8 cellular contexts compared by ENCODE assay signal in the genomic region with DNA sequence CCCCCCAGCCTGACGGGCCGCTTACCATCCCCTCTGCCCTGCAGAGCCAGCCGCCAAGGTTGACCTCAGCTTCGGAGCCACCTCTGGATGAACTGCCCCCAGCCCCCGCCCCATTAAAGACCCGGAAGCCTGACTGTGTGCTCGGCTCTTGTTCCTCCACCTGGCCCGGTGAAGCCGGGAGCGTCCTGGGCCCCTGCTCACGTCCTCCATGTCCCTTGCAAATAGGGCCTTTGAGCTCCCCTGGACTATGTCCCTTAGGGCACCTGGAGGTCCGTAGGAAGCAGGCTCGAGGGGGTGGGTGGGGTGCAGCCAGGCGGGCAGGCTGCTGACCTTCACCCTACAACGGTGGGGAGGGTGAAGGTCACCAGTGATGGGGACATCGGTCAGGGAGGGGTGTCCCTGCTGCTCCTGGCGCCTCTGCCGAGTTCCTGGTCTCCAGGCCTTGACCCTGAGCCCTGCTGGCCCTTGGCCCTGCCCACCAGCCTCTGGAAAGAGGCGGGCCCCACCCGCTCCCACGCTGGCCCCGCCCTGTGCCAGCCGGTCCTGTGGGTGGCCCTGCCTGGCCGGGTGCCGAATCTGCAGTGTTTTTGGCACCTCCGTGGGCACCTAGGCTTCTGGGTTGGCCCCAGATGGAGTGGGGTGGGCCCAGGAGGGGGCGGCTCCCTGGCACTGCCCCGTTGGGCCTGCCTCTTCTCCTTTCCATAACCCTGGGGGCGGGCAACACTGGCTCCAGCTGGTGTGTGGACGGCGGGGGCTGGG. TPM values are rescaled to one million over a fixed set of nuclear protein-coding genes. Genes with fewer than 3 reads are reported as not detected.
DNase-seq lines count a peak whose midpoint lies in the region; ATAC-seq, FAIRE-seq and TF ChIP-seq lines count a peak whose summit lies in the region.

No MANE protein-coding gene starts in this region.

- peaks cover 0 to 2% (median 0%) of the 10 kb centered on the region in 7 donors for H3K9me3 Mint-ChIP-seq in CD14-positive monocyte

- no peaks in the 10 kb centered on the region for H3K9me3 ChIP-seq in esophagus (ENCODE audit: control insufficient read depth in 2 of 2, insufficient read depth in 1 of 2, low read depth in 1 of 2, low read length in 1 of 2)

- H3K36me3 Mint-ChIP-seq in CD14-positive monocyte = peaks cover 0 to 6% of the 10 kb centered on the region in 2 donors

- FAIRE-seq in RCC 7860 (lab: Jason Lieb, UNC) (no peak), urothelium cell line (lab: Jason Lieb, UNC) (no peak)

- H3K27me3 ChIP-seq in esophagus (ENCODE audit: control insufficient read depth in 1 of 2, insufficient read depth in 2 of 2, low read length in 2 of 2) = no peaks in the 10 kb centered on the region

- peaks cover 43% of the 10 kb centered on the region for H3K4me1 Mint-ChIP-seq in CD14-positive monocyte

- H3K27me3 Mint-ChIP-seq in CD14-positive monocyte (ENCODE audit: low read depth in 3 of 3) = peaks cover 4 to 6% (median 4%) of the 10 kb centered on the region in 3 donors

- peak overlapping the region; percentile 79 to 90 for H3K4me3 Mint-ChIP-seq in CD14-positive monocyte

- peak overlapping the region; percentile 88 to 96 for H3K27ac ChIP-seq in esophagus (ENCODE audit: low read depth in 2 of 2, low read length in 1 of 2)

- TF ChIP-seq CTCF in CD14-positive monocyte (IDR thresholded peaks at IDR 0.05) (peak; percentile 36), omental fat pad (IDR thresholded peaks at IDR 0.05) (no peak)

- 12% methylated on average over 31 of the region's 31 CpGs for WGBS in esophagus, 2 donors

- no peaks in the 10 kb centered on the region for H3K36me3 ChIP-seq in esophagus (ENCODE audit: control insufficient read depth in 2 of 2, insufficient read depth in 2 of 2, low read length in 1 of 2)

- DNase-seq in CD14-positive monocyte (ENCODE audit: low spot score) = no peak
- DNase-seq in RCC 7860 (ENCODE audit: low spot score) = peak; percentile 21
- DNase-seq in omental fat pad (ENCODE audit: low spot score) = no peak
- no peak for DNase-seq in urothelium cell line (ENCODE audit: low spot score)
- DNase-seq in mesenteric fat pad (ENCODE audit: low spot score) = no peak
- no peak for DNase-seq in stimulated activated CD4-positive, alpha-beta T cell treated with anti-CD3 and anti-CD28 coated beads, Interleukin-15, amount 100 ng/mL, for 24 hours

- intact Hi-C loops in CD14-positive monocyte (cut with micrococcal nuclease) = loop anchor here (1.0 to 10.0 kb wide), 5 partner anchors 22 to 380 kb away; a partner anchor contains a TSS

- peak; percentile 1 for ATAC-seq in omental fat pad (ENCODE audit: low FRiP score)
- ATAC-seq in GM21515 (IDR thresholded peaks at IDR 0.05; ENCODE audit: unreplicated experiment) = no peak

- H3K27ac Mint-ChIP-seq in CD14-positive monocyte = peak overlapping the region; percentile 87 to 98 (median 94)

- peak overlapping the region; percentile 19 to 48 for H3K4me3 ChIP-seq in esophagus (ENCODE audit: low read depth in 1 of 2, low read length in 2 of 2)

- H3K4me1 ChIP-seq in esophagus (ENCODE audit: control insufficient read depth in 2 of 2, insufficient read depth in 2 of 2, low read length in 1 of 2) = peaks cover 5 to 31% of the 10 kb centered on the region in 2 donors

RNA-seq across cellular contexts. Expression of a gene that starts 3.3 kb away (rescaled TPM):
- polyA plus RNA-seq in CD14-positive monocyte (100 to 1,000 TPM; 143 to 160 TPM), esophagus (100 to 1,000 TPM; 234 to 289 TPM)
- total RNA-seq in omental fat pad (10 to 100 TPM; 46.4 to 76.0 (median 60.2) TPM), mesenteric fat pad (189 TPM)

RNA-seq across cellular contexts. Expression of a gene that starts 3.5 kb away (rescaled TPM):
- 10 to 100 TPM in 1 of 2 donors, 1 to 10 TPM in 1; 5.6 to 11.0 TPM for polyA plus RNA-seq in CD14-positive monocyte
- 10 to 100 TPM; 36.4 to 38.7 TPM for polyA plus RNA-seq in esophagus
- 10 to 100 TPM; 24.5 to 68.6 (median 44.1) TPM for total RNA-seq in omental fat pad
- total RNA-seq in mesenteric fat pad = 156 TPM

RNA-seq across cellular contexts. Expression of a gene that starts 7.1 kb away (rescaled TPM):
- polyA plus RNA-seq in CD14-positive monocyte = not detected
- polyA plus RNA-seq in esophagus = 1 to 10 TPM in 1 of 2 donors, under 1 TPM in 1; 0.95 to 1.3 TPM
- total RNA-seq in omental fat pad = 10 to 100 TPM in 1 of 4 donors, 1 to 10 TPM in 1, under 1 TPM in 1, not detected in 1; 0.63 to 19.6 (median 2.2) TPM
- 6.2 TPM for total RNA-seq in mesenteric fat pad

RNA-seq across cellular contexts. Expression of a gene that starts 24.3 kb away (rescaled TPM):
- polyA plus RNA-seq in CD14-positive monocyte = 10 to 100 TPM; 39.6 to 51.1 TPM
- 100 to 1,000 TPM; 231 to 265 TPM for polyA plus RNA-seq in esophagus
- total RNA-seq in omental fat pad = 100 to 1,000 TPM; 292 to 484 (median 372) TPM
- total RNA-seq in mesenteric fat pad = 243 TPM

RNA-seq across cellular contexts. Expression of a gene that starts 30.5 kb away (rescaled TPM):
- polyA plus RNA-seq in CD14-positive monocyte (10 to 100 TPM; 40.0 to 56.2 TPM), esophagus (10 to 100 TPM; 45.8 to 46.7 TPM)
- total RNA-seq in omental fat pad (10 to 100 TPM; 47.2 to 69.1 (median 59.3) TPM), mesenteric fat pad (53.2 TPM)
